Comparison of ENCODE assay signal across 4 cellular contexts in the genomic region with DNA sequence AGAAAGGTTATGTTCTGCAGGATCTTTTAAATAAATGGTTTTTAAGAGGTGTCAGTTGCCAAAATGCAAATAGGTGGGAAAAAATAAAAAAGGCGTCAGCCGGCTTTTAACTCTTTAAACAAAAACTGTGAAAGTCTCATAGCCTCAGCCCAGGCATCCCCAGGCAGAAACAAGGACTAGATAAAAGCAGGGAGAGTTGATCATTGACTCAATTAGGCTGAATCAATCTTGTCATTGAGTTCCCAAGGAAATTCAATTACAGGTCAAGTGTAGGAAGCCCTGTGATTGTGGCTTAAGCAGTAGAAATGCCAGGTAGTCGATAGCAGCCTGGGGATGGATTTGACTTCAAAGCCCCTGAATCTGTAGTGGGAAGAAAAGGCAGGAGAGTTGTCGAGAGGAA. TPM values are rescaled to one million over a fixed set of nuclear protein-coding genes. Genes with fewer than 3 reads are reported as not detected.
"Had no signal": no experiment of that assay in that cellular context is flagged by ENCODE, and none has a peak within 500 bp of the region (broad histone marks: within the 10 kb centered on the region; RNA-seq: fewer than 3 reads in every experiment).

No MANE protein-coding gene starts in this region.

- DNase-seq: GDM1, GF-D8 had no signal

- H3K4me3 ChIP-seq: GM12878 had no signal

RNA-seq across cellular contexts. Expression of a gene that starts 30.8 kb away (rescaled TPM):
- total RNA-seq: G401, GM12878 had no signal
- polyA plus RNA-seq: GM12878 had no signal

RNA-seq across cellular contexts. Expression of a gene that starts 42.0 kb away (rescaled TPM):
- total RNA-seq: G401 had no signal
